In genomic region chr16:626174-626765, GRCh38 we compare ENCODE assay signal across 1 cellular context.
TF ChIP-seq lines count a peak whose summit lies in the region.

No MANE protein-coding gene starts in this region.

TF ChIP-seq in IMR-90, 13 proteins besides CTCF, POLR2A, EP300 and RAD21:
- TF ChIP-seq MAFK (IDR thresholded peaks at IDR 0.05; ENCODE audit: low read depth, low read length) = no peak
- TF ChIP-seq MAZ (IDR thresholded peaks at IDR 0.05; ENCODE audit: borderline replicate concordance, low read depth, low read length) = no peak
- no peak for TF ChIP-seq BHLHE40 (IDR thresholded peaks at IDR 0.05; ENCODE audit: low read depth, low read length)
- no peak for TF ChIP-seq MXI1 (IDR thresholded peaks at IDR 0.05; ENCODE audit: borderline replicate concordance, low read depth, low read length)
- TF ChIP-seq CHD1 (IDR thresholded peaks at IDR 0.05; ENCODE audit: low read depth, low read length) = no peak
